33 cellular contexts compared by ENCODE assay signal in the genomic region with DNA sequence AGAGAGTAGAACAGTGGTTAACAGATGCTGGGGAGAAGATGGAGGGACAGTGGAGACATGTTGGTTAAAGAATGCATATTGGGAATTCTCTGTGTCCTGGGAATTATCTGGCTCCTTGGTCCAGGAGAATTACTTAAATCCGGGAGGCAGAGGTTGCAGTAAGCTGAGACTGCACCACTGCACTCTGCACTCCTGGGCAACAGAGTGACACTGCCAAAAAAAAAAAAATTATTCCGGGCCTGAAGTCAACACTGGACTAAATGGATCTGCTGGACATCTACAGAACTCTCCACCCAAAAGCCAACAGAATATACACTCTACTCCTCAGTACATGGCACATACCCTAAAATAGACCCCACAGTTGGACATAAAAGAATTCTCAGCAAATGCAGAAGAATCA.
A peak's percentile ranks its signal among the peaks of the same experiment; 100 is the strongest.
DNase-seq lines count a peak whose midpoint lies in the region; ATAC-seq, FAIRE-seq and TF ChIP-seq lines count a peak whose summit lies in the region.
"Had no signal": no experiment of that assay in that cellular context is flagged by ENCODE, and none has a peak within 500 bp of the region (broad histone marks: within the 10 kb centered on the region; RNA-seq: fewer than 3 reads in every experiment).

No MANE protein-coding gene starts in this region.

- no peaks in the 10 kb centered on the region for H4K20me1 ChIP-seq in astrocyte (ENCODE audit: insufficient read depth, low read length)
- H4K20me1 ChIP-seq: BLaER1; BLaER1 treated with 17β-estradiol and CSF1 and Interleukin-3, amounts not matched to agents 10 nM and 100 nM had no signal

- H3K4me1 Mint-ChIP-seq in astrocyte (ENCODE audit: low read depth, unreplicated experiment) = no peaks in the 10 kb centered on the region
- H3K4me1 Mint-ChIP-seq: B cell; CD14-positive monocyte; CD4-positive, alpha-beta memory T cell; CD4-positive, CD25-positive, alpha-beta regulatory T cell; CD8-positive, alpha-beta memory T cell had no signal

- no peak overlapping the region for H3K4me2 ChIP-seq in astrocyte (ENCODE audit: low read length)
- H3K4me2 ChIP-seq: A549; BLaER1; BLaER1 treated with 17β-estradiol and CSF1 and Interleukin-3, amounts not matched to agents 10 nM and 100 nM had no signal

- H2AFZ ChIP-seq in astrocyte (ENCODE audit: low read depth, low read length) = no peak overlapping the region

- H3K9ac ChIP-seq in astrocyte (ENCODE audit: low read length) = no peak overlapping the region
- H3K9ac ChIP-seq: BLaER1; BLaER1 treated with 17β-estradiol and CSF1 and Interleukin-3, amounts not matched to agents 10 nM and 100 nM had no signal

- no peak overlapping the region for H3K4me3 ChIP-seq in astrocyte (ENCODE audit: insufficient read depth, low read depth, low read length)
- H3K4me3 ChIP-seq: A549; BLaER1; BLaER1 treated with 17β-estradiol and CSF1 and Interleukin-3, amounts not matched to agents 10 nM and 100 nM had no signal

- no peaks in the 10 kb centered on the region for H3K36me3 Mint-ChIP-seq in astrocyte (ENCODE audit: low read depth, unreplicated experiment)
- H3K36me3 Mint-ChIP-seq: CD14-positive monocyte; CD4-positive, alpha-beta memory T cell; CD4-positive, CD25-positive, alpha-beta regulatory T cell; CD8-positive, alpha-beta memory T cell; CD8-positive, alpha-beta T cell had no signal

- no peaks in the 10 kb centered on the region for H3K79me2 ChIP-seq in astrocyte (ENCODE audit: insufficient read depth, low read length)

- no peak overlapping the region for H3K27ac Mint-ChIP-seq in astrocyte (ENCODE audit: unreplicated experiment)
- H3K27ac Mint-ChIP-seq: B cell; CD14-positive monocyte; CD4-positive, alpha-beta T cell; CD4-positive, CD25-positive, alpha-beta regulatory T cell; CD8-positive, alpha-beta memory T cell; CD8-positive, alpha-beta T cell had no signal

- no peak overlapping the region for H3K4me3 Mint-ChIP-seq in astrocyte (ENCODE audit: unreplicated experiment)
- H3K4me3 Mint-ChIP-seq: B cell; CD14-positive monocyte; CD4-positive, alpha-beta memory T cell; CD4-positive, alpha-beta T cell; CD8-positive, alpha-beta memory T cell; CD8-positive, alpha-beta T cell had no signal

- no peaks in the 10 kb centered on the region for H3K27me3 ChIP-seq in astrocyte (ENCODE audit: insufficient read depth, low read length)
- H3K27me3 ChIP-seq: BE2C had no signal

- DNase-seq in astrocyte (ENCODE audit: low read depth) = no peak
- DNase-seq in left lobe of liver (ENCODE audit: low spot score) = no peak
- DNase-seq in posterior cingulate gyrus = no peak
- DNase-seq: 8988T; ACHN; AML-193; BE2C; C1 segment of cervical spinal cord; Caco-2; Calu3; CD4-positive, alpha-beta memory T cell; CD4-positive, alpha-beta T cell; CD4-positive, CD25-positive, alpha-beta regulatory T cell; CD8-positive, alpha-beta memory T cell; CD8-positive, alpha-beta T cell; COR-L47; DMS 273 treated with DMSO at 0.1 percent for 48 hours; DMS153; DMS53; DMS79; DMS79 treated with DMSO at 0.1 percent for 48 hours; DND-41; EL had no signal

- H3K36me3 ChIP-seq in astrocyte (ENCODE audit: insufficient read depth, low read length) = no peaks in the 10 kb centered on the region
- H3K36me3 ChIP-seq: BE2C; BLaER1; BLaER1 treated with 17β-estradiol and CSF1 and Interleukin-3, amounts not matched to agents 10 nM and 100 nM had no signal

- H3K9me3 Mint-ChIP-seq in astrocyte (ENCODE audit: unreplicated experiment) = peaks cover 5% of the 10 kb centered on the region
- H3K9me3 Mint-ChIP-seq: CD4-positive, alpha-beta T cell had no signal

- TF ChIP-seq CTCF in astrocyte (IDR thresholded peaks at IDR 0.05; ENCODE audit: insufficient read depth, low read depth, low read length) = no peak

- FAIRE-seq in astrocyte (lab: Jason Lieb, UNC) = peak; percentile 5
- FAIRE-seq: A204.1, A549, D721Med had no signal

- no peaks in the 10 kb centered on the region for H3K9me3 ChIP-seq in astrocyte (ENCODE audit: insufficient read depth, low read depth, low read length)
- H3K9me3 ChIP-seq: A549, BE2C, Caco-2 had no signal

- no peak overlapping the region for H3K27ac ChIP-seq in astrocyte (ENCODE audit: low read depth, low read length)
- H3K27ac ChIP-seq: 22Rv1; A549; BLaER1; BLaER1 treated with 17β-estradiol and CSF1 and Interleukin-3, amounts not matched to agents 10 nM and 100 nM; C4-2B had no signal

- no peaks in the 10 kb centered on the region for H3K4me1 ChIP-seq in astrocyte (ENCODE audit: insufficient read depth, low read length)
- H3K4me1 ChIP-seq: A549; BE2C; BLaER1; BLaER1 treated with 17β-estradiol and CSF1 and Interleukin-3, amounts not matched to agents 10 nM and 100 nM; Caco-2 had no signal

- ATAC-seq in left lobe of liver (peak; percentile 85), GM19023 (IDR thresholded peaks at IDR 0.05; ENCODE audit: unreplicated experiment) (no peak)
- ATAC-seq: A549; CD8-positive, alpha-beta T cell had no signal

- intact Hi-C loops in posterior cingulate gyrus (cut with DNase I) = no loop called here

- H3K27me3 Mint-ChIP-seq in astrocyte (ENCODE audit: low read depth, unreplicated experiment) = no peaks in the 10 kb centered on the region
- H3K27me3 Mint-ChIP-seq: B cell; CD4-positive, alpha-beta memory T cell; CD4-positive, alpha-beta T cell; CD4-positive, CD25-positive, alpha-beta regulatory T cell; CD8-positive, alpha-beta memory T cell had no signal
